ENCODE assay signal across 32 cellular contexts in the genomic region with DNA sequence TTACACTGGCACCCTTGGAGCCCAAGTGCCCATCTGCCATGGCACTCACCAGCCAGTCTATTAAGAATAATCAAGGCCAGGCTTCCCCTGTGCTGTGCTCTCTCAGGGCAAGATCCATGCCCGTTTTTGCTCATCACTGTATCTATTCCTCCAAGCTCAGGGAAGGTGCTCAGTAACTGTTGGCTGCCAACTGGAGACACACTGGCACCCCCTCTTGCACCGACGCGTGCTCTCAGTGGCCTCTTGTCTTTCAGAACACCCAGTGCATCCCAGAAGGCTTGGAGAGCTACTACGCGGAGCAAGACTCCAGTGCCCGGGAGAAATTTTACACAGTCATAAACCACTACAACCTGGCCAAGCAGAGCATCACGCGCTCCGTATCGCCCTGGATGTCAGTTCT. TPM values are rescaled to one million over a fixed set of nuclear protein-coding genes. Genes with fewer than 3 reads are reported as not detected.
DNase-seq lines count a peak whose midpoint lies in the region; ATAC-seq and TF ChIP-seq lines count a peak whose summit lies in the region.
"Had no signal": no experiment of that assay in that cellular context is flagged by ENCODE, and none has a peak within 500 bp of the region (broad histone marks: within the 10 kb centered on the region; RNA-seq: fewer than 3 reads in every experiment).

No MANE protein-coding gene starts in this region.

- H3K27me3 ChIP-seq in Caco-2 (replicated peaks; ENCODE audit: control insufficient read depth, insufficient read depth, low read length): no peaks in the 10 kb centered on the region
- H3K27me3 ChIP-seq: cardiac muscle cell, MG63 had no signal

- H3K27ac Mint-ChIP-seq in Caco-2 (ENCODE audit: unreplicated experiment): peak overlapping the region; percentile 65
- no peak overlapping the region for H3K27ac Mint-ChIP-seq in activated naive CD4-positive, alpha-beta T cell treated with anti-CD3 and anti-CD28 coated beads for 36 hours
- H3K27ac Mint-ChIP-seq: activated naive CD8-positive, alpha-beta T cell treated with anti-CD3 and anti-CD28 coated beads, Interleukin-2, amount 10 ng/mL, durations not matched to agents 7 days and 5 days; dendritic cell treated with granulocyte-macrophage colony-stimulating factor and Interleukin-4, amounts not matched to agents 40 ng/mL and 50 ng/mL, for 4 days; natural killer cell treated with Interleukin-12 subunit alpha and Interleukin-12 subunit beta and Interleukin-15 and Interleukin-18, amount 100 ng/mL, for 72 hours had no signal

- no peak overlapping the region for H3K4me3 Mint-ChIP-seq in Caco-2 (ENCODE audit: unreplicated experiment)
- H3K4me3 Mint-ChIP-seq in activated naive CD4-positive, alpha-beta T cell treated with anti-CD3 and anti-CD28 coated beads for 36 hours: no peak overlapping the region
- H3K4me3 Mint-ChIP-seq: activated naive CD8-positive, alpha-beta T cell treated with anti-CD3 and anti-CD28 coated beads, Interleukin-2, amount 10 ng/mL, durations not matched to agents 7 days and 5 days; dendritic cell treated with granulocyte-macrophage colony-stimulating factor and Interleukin-4, amounts not matched to agents 40 ng/mL and 50 ng/mL, for 4 days; natural killer cell treated with Interleukin-12 subunit alpha and Interleukin-12 subunit beta and Interleukin-15 and Interleukin-18, amount 100 ng/mL, for 72 hours had no signal

- no peak for ATAC-seq in GM19455 (IDR thresholded peaks at IDR 0.05; ENCODE audit: unreplicated experiment)
- ATAC-seq: esophagus mucosa; HCT116; lower lobe of right lung; natural killer cell treated with Interleukin-12 subunit alpha and Interleukin-12 subunit beta and Interleukin-15 and Interleukin-18, amount 100 ng/mL, for 72 hours; PC-3 had no signal

- H3K4me1 Mint-ChIP-seq in Caco-2 (ENCODE audit: low read depth, unreplicated experiment): no peaks in the 10 kb centered on the region
- H3K4me1 Mint-ChIP-seq in activated naive CD4-positive, alpha-beta T cell treated with anti-CD3 and anti-CD28 coated beads for 36 hours (ENCODE audit: low read depth): peaks cover 26% of the 10 kb centered on the region

- POLR2A ChIA-PET in Caco-2 (lab: Charles Lee): no interaction called here

- CTCF ChIA-PET in Caco-2 (lab: Charles Lee): no interaction called here
- CTCF ChIA-PET in activated naive CD4-positive, alpha-beta T cell treated with anti-CD3 and anti-CD28 coated beads for 36 hours (lab: Charles Lee): interaction anchor here (1.4 kb wide), 1 partner anchor 13 kb away, joined by 4 read pairs; no protein-coding TSS in a partner anchor

- H3K9me3 Mint-ChIP-seq in Caco-2 (ENCODE audit: unreplicated experiment): peaks cover 9% of the 10 kb centered on the region
- H3K9me3 Mint-ChIP-seq in activated naive CD4-positive, alpha-beta T cell treated with anti-CD3 and anti-CD28 coated beads for 36 hours: no peaks in the 10 kb centered on the region
- H3K9me3 Mint-ChIP-seq: activated naive CD8-positive, alpha-beta T cell treated with anti-CD3 and anti-CD28 coated beads, Interleukin-2, amount 10 ng/mL, durations not matched to agents 7 days and 5 days; dendritic cell treated with granulocyte-macrophage colony-stimulating factor and Interleukin-4, amounts not matched to agents 40 ng/mL and 50 ng/mL, for 4 days; natural killer cell treated with Interleukin-12 subunit alpha and Interleukin-12 subunit beta and Interleukin-15 and Interleukin-18, amount 100 ng/mL, for 72 hours had no signal

- no peaks in the 10 kb centered on the region for H3K4me1 ChIP-seq in Caco-2
- H3K4me1 ChIP-seq: lower lobe of right lung, psoas muscle had no signal

- H3K36me3 Mint-ChIP-seq in Caco-2 (ENCODE audit: insufficient read depth, unreplicated experiment): peaks cover 39% of the 10 kb centered on the region
- H3K36me3 Mint-ChIP-seq in activated naive CD4-positive, alpha-beta T cell treated with anti-CD3 and anti-CD28 coated beads for 36 hours (ENCODE audit: low read depth): peaks cover 36% of the 10 kb centered on the region

- BruUV-seq in Caco-2 (replicated peaks; lab: Mats Ljungman, UMichigan): no TSS peak

- H3K27me3 Mint-ChIP-seq in Caco-2 (ENCODE audit: insufficient read depth, unreplicated experiment): no peaks in the 10 kb centered on the region
- H3K27me3 Mint-ChIP-seq in activated naive CD4-positive, alpha-beta T cell treated with anti-CD3 and anti-CD28 coated beads for 36 hours (ENCODE audit: low read depth): no peaks in the 10 kb centered on the region
- H3K27me3 Mint-ChIP-seq: activated naive CD8-positive, alpha-beta T cell treated with anti-CD3 and anti-CD28 coated beads, Interleukin-2, amount 10 ng/mL, durations not matched to agents 7 days and 5 days; dendritic cell treated with granulocyte-macrophage colony-stimulating factor and Interleukin-4, amounts not matched to agents 40 ng/mL and 50 ng/mL, for 4 days; natural killer cell treated with Interleukin-12 subunit alpha and Interleukin-12 subunit beta and Interleukin-15 and Interleukin-18, amount 100 ng/mL, for 72 hours; T-helper 17 cell had no signal

- H3K36me3 ChIP-seq in Caco-2 (ENCODE audit: control insufficient read depth, insufficient read depth, low read length): no peaks in the 10 kb centered on the region; the same call in 1 of the 2 replicates
- H3K36me3 ChIP-seq: MG63 had no signal

- H3K9me3 ChIP-seq in Caco-2: no peaks in the 10 kb centered on the region; the same call in 1 of the 2 replicates
- H3K9me3 ChIP-seq: lower lobe of right lung, MG63, psoas muscle had no signal

- peak; percentile 17 for DNase-seq in activated CD4-positive, CD25-positive, alpha-beta regulatory T cell treated with anti-CD3 and anti-CD28 coated beads, Interleukin-2, amount 50 U/mL, for 72 hours
- DNase-seq in activated CD4-positive, CD25-positive, alpha-beta regulatory T cell (lab: John Stamatoyannopoulos, UW): no peak
- no peak for DNase-seq in Caco-2
- peak; percentile 31 for DNase-seq in cerebellar cortex (ENCODE audit: low spot score)
- DNase-seq in posterior vena cava (ENCODE audit: low spot score): peak; percentile 16
- no peak for DNase-seq in NCI-H2029 treated with DMSO at 0.1 percent for 48 hours (lab: John Stamatoyannopoulos, UW)
- DNase-seq in activated naive CD4-positive, alpha-beta T cell treated with anti-CD3 and anti-CD28 coated beads for 36 hours: no peak
- DNase-seq: activated CD8-positive, alpha-beta memory T cell treated with anti-CD3 and anti-CD28 coated beads for 24 hours; activated naive CD8-positive, alpha-beta T cell treated with anti-CD3 and anti-CD28 coated beads, Interleukin-2, amount 10 ng/mL, durations not matched to agents 7 days and 5 days; activated T-cell treated with anti-CD3 and anti-CD28 coated beads for 4 hours; DMS153; KG1; lower lobe of right lung; MG63; NCI-H1105; NCI-H1930; NCI-H526; NK-92 treated with Interleukin-12 subunit alpha and Interleukin-12 subunit beta, amount 100 ng/mL, for 24 hours; occipital lobe; PC-3; stimulated activated CD4-positive, alpha-beta T cell treated with anti-CD3 and anti-CD28 coated beads, Interleukin-15, amount 100 ng/mL, for 24 hours; stimulated activated CD4-positive, alpha-beta T cell treated with anti-CD3 and anti-CD28 coated beads, Interleukin-4, amount 100 ng/mL, for 4 hours; substantia nigra had no signal

- H3K4me3 ChIP-seq in Caco-2 (ENCODE audit: low read depth, low read length): no peak overlapping the region
- H3K4me3 ChIP-seq: cardiac muscle cell, lower lobe of right lung, MG63, psoas muscle, SK-N-MC had no signal

- no peak for TF ChIP-seq CTCF in Caco-2 (IDR thresholded peaks at IDR 0.05; ENCODE audit: insufficient read depth in 1 of 2, low read depth in 1 of 2, low read length in 1 of 2, severe bottlenecking in 1 of 2, unreplicated experiment in 1 of 2)

- intact Hi-C loops in Caco-2 (cut with micrococcal nuclease; ENCODE audit: unreplicated experiment) (no loop called here), posterior vena cava (cut with DNase I) (no loop called here)
- intact Hi-C loops in activated naive CD4-positive, alpha-beta T cell treated with anti-CD3 and anti-CD28 coated beads for 36 hours (cut with micrococcal nuclease): no loop called here

RNA-seq across cellular contexts. Expression of a gene that starts 30.1 kb away (rescaled TPM):
- total RNA-seq in Caco-2 (2022) (5.5 and 7.2 TPM in 2 replicates), posterior vena cava (under 1 TPM; 0.42 to 0.57 TPM)
- 1 to 10 TPM; 1.9 to 2.1 TPM for total RNA-seq in activated naive CD4-positive, alpha-beta T cell treated with anti-CD3 and anti-CD28 coated beads for 36 hours
- total RNA-seq: PC-3 had no signal

Comparison
In these comparisons a context has a peak if more than half of its experiments do, and no peak if none do; other contexts are left out.
1. DNase-seq: peak in activated CD4-positive, CD25-positive, alpha-beta regulatory T cell treated with anti-CD3 and anti-CD28 coated beads, Interleukin-2, amount 50 U/mL, for 72 hours (single experiment), cerebellar cortex (single experiment) and posterior vena cava (single experiment); none in activated CD4-positive, CD25-positive, alpha-beta regulatory T cell (0 of 4), Caco-2 (0 of 2), NCI-H2029 treated with DMSO at 0.1 percent for 48 hours (single experiment) and activated naive CD4-positive, alpha-beta T cell treated with anti-CD3 and anti-CD28 coated beads for 36 hours (single experiment).